Comparison of ENCODE assay signal across 8 cellular contexts in the genomic region with DNA sequence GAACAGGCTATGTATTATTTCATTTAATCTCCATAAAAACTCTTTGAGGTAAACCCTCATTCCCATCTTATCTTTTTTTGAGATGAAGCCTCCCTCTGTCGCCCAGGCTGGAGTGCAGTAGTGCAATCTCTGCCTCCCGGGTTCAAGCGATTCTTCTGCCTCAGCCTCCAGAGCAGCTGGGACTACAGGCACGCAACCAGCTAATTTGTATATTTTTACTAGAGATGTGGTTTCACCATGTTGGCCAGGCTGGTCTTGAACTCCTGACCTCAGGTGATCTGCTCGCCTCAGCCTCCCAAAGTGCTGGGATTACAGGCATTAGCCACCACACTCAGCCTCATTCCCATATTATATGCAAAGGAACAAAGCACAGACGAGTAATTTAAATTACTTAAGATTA. TPM values are rescaled to one million over a fixed set of nuclear protein-coding genes. Genes with fewer than 3 reads are reported as not detected.
A peak's percentile ranks its signal among the peaks of the same experiment; 100 is the strongest.
DNase-seq lines count a peak whose midpoint lies in the region; ATAC-seq, FAIRE-seq and TF ChIP-seq lines count a peak whose summit lies in the region.
"Not testable (repeated sequence)": the region's sequence is repeated elsewhere in the genome, so short reads cannot be mapped to it uniquely, and the experiment has no call there.

No MANE protein-coding gene starts in this region.

- H3K4me2 ChIP-seq in GM23338 (peak overlapping the region; percentile 87), OCI-LY1 (ENCODE audit: low read length) (peak overlapping the region; percentile 84), GM12878 (ENCODE audit: control insufficient read depth, insufficient read depth) (peak overlapping the region; percentile 89), mesenchymal stem cell (ENCODE audit: low read length, poor library complexity, severe bottlenecking) (peak overlapping the region; percentile 55)

- H3K36me3 ChIP-seq in GM23338 (ENCODE audit: insufficient read depth) (peaks cover 44% of the 10 kb centered on the region), OCI-LY1 (ENCODE audit: insufficient read depth, low read length) (peaks cover 51% of the 10 kb centered on the region), GM12878 (ENCODE audit: control insufficient read depth in 2 of 2, insufficient read depth in 2 of 2, low read length in 1 of 2) (peaks cover 13 to 21% of the 10 kb centered on the region in 2 experiments), esophagus squamous epithelium (peaks cover 0 to 47% (median 34%) of the 10 kb centered on the region in 3 donors), mesenchymal stem cell (ENCODE audit: control insufficient read depth in 1 of 2, insufficient read depth in 2 of 2, low read depth in 1 of 2, low read length in 2 of 2) (peaks cover 20 to 44% of the 10 kb centered on the region in 2 experiments), psoas muscle (ENCODE audit: insufficient read depth in 1 of 2, low read depth in 1 of 2) (peaks cover 15 to 45% of the 10 kb centered on the region in 2 donors)

- TF ChIP-seq EP300 in GM12878 (IDR thresholded peaks at IDR 0.05; ENCODE audit: borderline replicate concordance in 1 of 2, control insufficient read depth in 1 of 2, low read depth in 2 of 2, low read length in 2 of 2), result not testable (repeated sequence)

- H3K4me1 Mint-ChIP-seq in GM23338, result peaks cover 16% of the 10 kb centered on the region
- peaks cover 37% of the 10 kb centered on the region for H3K4me1 Mint-ChIP-seq in activated CD4-positive, alpha-beta memory T cell treated with anti-CD3 and anti-CD28 coated beads for 36 hours (ENCODE audit: low read depth)

- not testable (repeated sequence) for H2BK120ac ChIP-seq in mesenchymal stem cell (ENCODE audit: low read depth, low read length)

- H3K27ac Mint-ChIP-seq in GM23338, result peak overlapping the region; percentile 100
- H3K27ac Mint-ChIP-seq in activated CD4-positive, alpha-beta memory T cell treated with anti-CD3 and anti-CD28 coated beads for 36 hours, result peak overlapping the region; percentile 100

- not testable (repeated sequence) for TF ChIP-seq POLR2A in GM12878 (IDR thresholded peaks at IDR 0.05; ENCODE audit: low read depth, low read length); esophagus squamous epithelium (IDR thresholded peaks at IDR 0.05)

- H3K79me2 ChIP-seq in GM23338 (replicated peaks; ENCODE audit: insufficient read depth), result peaks cover 28% of the 10 kb centered on the region
- peaks cover 14% of the 10 kb centered on the region for H3K79me2 ChIP-seq in OCI-LY1 (ENCODE audit: insufficient read depth, low read length)
- H3K79me2 ChIP-seq in GM12878 (ENCODE audit: control insufficient read depth, insufficient read depth, low read length), result peaks cover 29% of the 10 kb centered on the region

- not testable (repeated sequence) for H2BK5ac ChIP-seq in mesenchymal stem cell (ENCODE audit: low read depth, low read length, poor library complexity, severe bottlenecking)

- not testable (repeated sequence) for ATAC-seq in GM23338, psoas muscle
- ATAC-seq in GM12878, result peak; percentile 6; the same call in 1 of the 3 replicates

- CTCF ChIA-PET in activated CD4-positive, alpha-beta memory T cell treated with anti-CD3 and anti-CD28 coated beads for 36 hours (lab: Charles Lee); GM12878 (lab: Yijun Ruan, JAX): not testable (repeated sequence)

- not testable (repeated sequence) for H3K27me3 ChIP-seq in GM23338 (ENCODE audit: insufficient read depth); OCI-LY1 (ENCODE audit: insufficient read depth, low read length); GM12878 (replicated peaks in 1 of 2; ENCODE audit: control insufficient read depth in 2 of 2, insufficient read depth in 2 of 2, low read length in 1 of 2); esophagus squamous epithelium; mesenchymal stem cell (ENCODE audit: control insufficient read depth in 1 of 2, insufficient read depth in 1 of 2, low read length in 2 of 2); psoas muscle (ENCODE audit: insufficient read depth in 3 of 3, low read length in 2 of 3)

- peaks cover 18% of the 10 kb centered on the region for H3K27me3 Mint-ChIP-seq in GM23338 (ENCODE audit: insufficient read depth, low read depth, poor library complexity)
- H3K27me3 Mint-ChIP-seq in activated CD4-positive, alpha-beta memory T cell treated with anti-CD3 and anti-CD28 coated beads for 36 hours, result not testable (repeated sequence)

- H3K9ac ChIP-seq in OCI-LY1 (ENCODE audit: low read length), result peak overlapping the region; percentile 82
- peak overlapping the region; percentile 95 for H3K9ac ChIP-seq in GM12878 (ENCODE audit: control insufficient read depth, insufficient read depth, low read length)
- peak overlapping the region; percentile 96 for H3K9ac ChIP-seq in mesenchymal stem cell (ENCODE audit: low read length)

- WGBS in GM12878 (ENCODE audit: insufficient coverage, insufficient replicate concordance, low lambda C conversion rate, missing lambda C conversion rate), result 0% methylated on average over 6 of the region's 6 CpGs
- WGBS in esophagus squamous epithelium, 2 donors, result 50 to 59% methylated on average over 6 of the region's 6 CpGs
- 86% methylated on average over 6 of the region's 6 CpGs for WGBS in mesenchymal stem cell
- WGBS in psoas muscle, 3 donors, result 78 to 88% (median 86%) methylated on average over 6 of the region's 6 CpGs

- H4K8ac ChIP-seq in mesenchymal stem cell (ENCODE audit: low read length), result not testable (repeated sequence)

- not testable (repeated sequence) for H3K9me3 ChIP-seq in OCI-LY1 (ENCODE audit: low read length); GM12878 (replicated peaks; ENCODE audit: control insufficient read depth, insufficient read depth, low read length); esophagus squamous epithelium; mesenchymal stem cell (ENCODE audit: control insufficient read depth, low read length); psoas muscle

- SMC1A ChIA-PET in GM12878 (lab: Charles Lee; ENCODE audit: uncharacterized antibody, unreplicated experiment), result interaction anchor here (1.0 kb wide), 1 partner anchor 21 kb away, joined by 3 read pairs; no protein-coding TSS in a partner anchor

- not testable (repeated sequence) for TF ChIP-seq RAD21 in GM12878 (IDR thresholded peaks at IDR 0.05; ENCODE audit: insufficient read depth, low read depth, low read length)

- not testable (repeated sequence) for H3K9me3 Mint-ChIP-seq in GM23338; activated CD4-positive, alpha-beta memory T cell treated with anti-CD3 and anti-CD28 coated beads for 36 hours

- H2BK15ac ChIP-seq in mesenchymal stem cell (ENCODE audit: low read depth, poor library complexity, severe bottlenecking), result not testable (repeated sequence)

- H2BK12ac ChIP-seq in mesenchymal stem cell (ENCODE audit: low read length in 2 of 2), result not testable (repeated sequence)

- not testable (repeated sequence) for H4K91ac ChIP-seq in mesenchymal stem cell (ENCODE audit: low read length)

- RAD21 ChIA-PET in GM12878 (lab: Charles Lee; ENCODE audit: unreplicated experiment), result not testable (repeated sequence)

- H3K4me1 ChIP-seq in GM23338 (ENCODE audit: insufficient read depth), result peaks cover 11% of the 10 kb centered on the region; the same call in 1 of the 2 replicates
- H3K4me1 ChIP-seq in OCI-LY1 (ENCODE audit: insufficient read depth, low read length, severe bottlenecking), result peaks cover 26% of the 10 kb centered on the region
- not testable (repeated sequence) for H3K4me1 ChIP-seq in GM12878 (ENCODE audit: control insufficient read depth, insufficient read depth, low read length); mesenchymal stem cell (ENCODE audit: control insufficient read depth, insufficient read depth, low read depth, low read length)
- H3K4me1 ChIP-seq in esophagus squamous epithelium, result peaks cover 4 to 30% (median 14%) of the 10 kb centered on the region in 3 donors
- H3K4me1 ChIP-seq in psoas muscle, result peaks cover 13% of the 10 kb centered on the region

- H3K4ac ChIP-seq in mesenchymal stem cell (ENCODE audit: low read depth in 1 of 2, low read length in 2 of 2), result not testable (repeated sequence)

- H2AFZ ChIP-seq in GM23338; OCI-LY1 (ENCODE audit: low read length); GM12878 (ENCODE audit: control insufficient read depth, low read depth, low read length); mesenchymal stem cell (ENCODE audit: low read depth, low read length): not testable (repeated sequence)

- H3K9me2 ChIP-seq in GM23338 (ENCODE audit: insufficient read depth); OCI-LY1 (ENCODE audit: low read depth, low read length): not testable (repeated sequence)

- peak overlapping the region; percentile 100 for H3K4me3 Mint-ChIP-seq in GM23338
- peak overlapping the region; percentile 100 for H3K4me3 Mint-ChIP-seq in activated CD4-positive, alpha-beta memory T cell treated with anti-CD3 and anti-CD28 coated beads for 36 hours

- H3K27ac ChIP-seq in GM23338 (ENCODE audit: low read depth), result peak overlapping the region; percentile 97
- H3K27ac ChIP-seq in OCI-LY1 (ENCODE audit: low read depth, low read length, poor library complexity, severe bottlenecking), result peak overlapping the region; percentile 82
- not testable (repeated sequence) for H3K27ac ChIP-seq in GM12878 (ENCODE audit: control insufficient read depth, insufficient read depth); mesenchymal stem cell (ENCODE audit: low read length, poor library complexity, severe bottlenecking); psoas muscle
- H3K27ac ChIP-seq in esophagus squamous epithelium, result peak overlapping the region in 2 of 4 donors; percentile 88 to 89

- peak overlapping the region; percentile 8 for H3K4me3 ChIP-seq in AG09309 (ENCODE audit: control insufficient read depth, low read depth, low read length)
- H3K4me3 ChIP-seq in GM23338, result peak overlapping the region; percentile 83
- peak overlapping the region; percentile 88 for H3K4me3 ChIP-seq in OCI-LY1 (ENCODE audit: low read depth, low read length, poor library complexity, severe bottlenecking)
- peak overlapping the region; percentile 95 for H3K4me3 ChIP-seq in GM12878
- H3K4me3 ChIP-seq in esophagus squamous epithelium, result peak overlapping the region; percentile 62 to 79 (median 70)
- H3K4me3 ChIP-seq in mesenchymal stem cell (ENCODE audit: insufficient read depth in 1 of 2, low read depth in 1 of 2, low read length in 2 of 2), result peak overlapping the region in 1 of 2 experiments; percentile 83
- H3K4me3 ChIP-seq in psoas muscle, result peak overlapping the region; percentile 79

- H3K18ac ChIP-seq in mesenchymal stem cell (ENCODE audit: low read depth in 1 of 2, low read length in 2 of 2), result not testable (repeated sequence)

- H3F3A ChIP-seq in GM23338 (replicated peaks; ENCODE audit: low read depth), result peaks cover 56% of the 10 kb centered on the region
- not testable (repeated sequence) for H3F3A ChIP-seq in OCI-LY1 (ENCODE audit: insufficient read depth, low read length)

- in situ Hi-C loops in GM12878 (cut with MboI), result not testable (repeated sequence)

- not testable (repeated sequence) for BruUV-seq in GM12878 (replicated peaks; lab: Mats Ljungman, UMichigan)

- not testable (repeated sequence) for H3K79me1 ChIP-seq in mesenchymal stem cell (replicated peaks; ENCODE audit: low read length, poor library complexity, severe bottlenecking)

- H3K23ac ChIP-seq in mesenchymal stem cell (ENCODE audit: low read length in 2 of 2), result not testable (repeated sequence)

- H2AK5ac ChIP-seq in mesenchymal stem cell (ENCODE audit: low read length, severe bottlenecking), result not testable (repeated sequence)

- not testable (repeated sequence) for DNase-seq in AG09309 (ENCODE audit: low read depth); GM23338 (ENCODE audit: low spot score); activated CD4-positive, alpha-beta memory T cell treated with anti-CD3 and anti-CD28 coated beads for 36 hours; GM12878 (ENCODE audit: low read depth, low spot score); esophagus squamous epithelium (lab: John Stamatoyannopoulos, UW); mesenchymal stem cell; psoas muscle

- POLR2A ChIA-PET in activated CD4-positive, alpha-beta memory T cell treated with anti-CD3 and anti-CD28 coated beads for 36 hours (lab: Charles Lee), result not testable (repeated sequence)
- POLR2A ChIA-PET in GM12878 (lab: Charles Lee), result interaction anchor here (0.6 kb wide), 1 partner anchor 1093 kb away, joined by 5 read pairs; no protein-coding TSS in a partner anchor

- intact Hi-C loops in activated CD4-positive, alpha-beta memory T cell treated with anti-CD3 and anti-CD28 coated beads for 36 hours (cut with micrococcal nuclease), result loop anchor here (2.0 to 5.0 kb wide), 3 partner anchors 209 to 460 kb away; a partner anchor contains a TSS
- intact Hi-C loops in GM12878 (cut with micrococcal nuclease; ENCODE audit: unreplicated experiment); esophagus squamous epithelium (cut with DNase I); psoas muscle (cut with DNase I): not testable (repeated sequence)

- TF ChIP-seq CTCF in AG09309 (IDR thresholded peaks at IDR 0.05; ENCODE audit: control insufficient read depth, insufficient read depth, low read depth, low read length, missing control alignments); GM23338 (conservative IDR thresholded peaks at IDR 0.05; ENCODE audit: low read depth in 2 of 2); OCI-LY1 (IDR thresholded peaks at IDR 0.05; ENCODE audit: low read length); GM12878 (IDR thresholded peaks at IDR 0.05 in 2 of 3, conservative IDR thresholded peaks at IDR 0.05 in 1 of 3; ENCODE audit: control insufficient read depth in 2 of 3, extremely low read depth in 1 of 3, insufficient read depth in 1 of 3, low read depth in 3 of 3, low read length in 3 of 3); esophagus squamous epithelium (IDR thresholded peaks at IDR 0.05); psoas muscle (IDR thresholded peaks at IDR 0.05): not testable (repeated sequence)

- peaks cover 64% of the 10 kb centered on the region for H3K36me3 Mint-ChIP-seq in GM23338 (ENCODE audit: low read depth)
- peaks cover 55% of the 10 kb centered on the region for H3K36me3 Mint-ChIP-seq in activated CD4-positive, alpha-beta memory T cell treated with anti-CD3 and anti-CD28 coated beads for 36 hours

- not testable (repeated sequence) for FAIRE-seq in GM12878 (lab: Jason Lieb, UNC)

- H4K20me1 ChIP-seq in GM23338 (replicated peaks; ENCODE audit: insufficient read depth), result peaks cover 38% of the 10 kb centered on the region
- not testable (repeated sequence) for H4K20me1 ChIP-seq in OCI-LY1 (ENCODE audit: insufficient read depth, low read length); GM12878 (ENCODE audit: control insufficient read depth, insufficient read depth)

- H3K14ac ChIP-seq in mesenchymal stem cell (ENCODE audit: low read length in 2 of 2), result not testable (repeated sequence)

RNA-seq across cellular contexts. Expression of a gene that starts 1.7 kb away (rescaled TPM):
- 1,413 and 1,678 TPM in 2 replicates for total RNA-seq in GM23338 (2014; rRNA removed; shearing (Covaris generic))
- 1,712 and 1,715 TPM in 2 replicates for polyA plus RNA-seq in GM23338 (2016; fragmentation: Nextera tagmentation; extraction: Ambion mirVana)
- 1,000 to 10,000 TPM; 1,833 TPM for total RNA-seq in activated CD4-positive, alpha-beta memory T cell treated with anti-CD3 and anti-CD28 coated beads for 36 hours
- total RNA-seq in GM12878 (2013; cell fraction: nucleolus; rRNA removed), result 391 and 401 TPM in 2 replicates
- 2,056 and 2,150 TPM in 2 replicates for total RNA-seq in GM12878 (2014; rRNA removed)
- 3,315 and 3,434 TPM in 2 replicates for total RNA-seq in GM12878 (2014; rRNA removed; fragmentation: Illumina TruSeq; extraction: Trizol)
- 2,327 and 2,384 TPM in 2 replicates for total RNA-seq in GM12878 (2021)
- polyA plus RNA-seq in GM12878 (2011; ENCODE audit: low read depth), result 3,955 TPM
- polyA plus RNA-seq in GM12878 (2011; rRNA removed), result 2,686 and 3,119 TPM in 2 replicates
- 1,825 and 1,843 TPM in 2 replicates for polyA plus RNA-seq in GM12878 (2011; cell fraction: cytosol; rRNA removed)
- 658 and 690 TPM in 2 replicates for polyA plus RNA-seq in GM12878 (2011; cell fraction: nucleus; rRNA removed)
- 3,096 and 3,407 TPM in 2 replicates for polyA plus RNA-seq in GM12878 (2012)
- 3,690 and 4,950 TPM in 2 replicates for polyA plus RNA-seq in GM12878 (2014; fragmentation: Illumina TruSeq; extraction: Trizol)
- polyA plus RNA-seq in GM12878 (2014; fragmentation: Nextera tagmentation; extraction: Ambion mirVana), result 1,000 to 10,000 TPM; 1,828 to 2,204 TPM
- polyA plus RNA-seq in GM12878 (2014; rRNA removed), result 2,258 and 2,542 TPM in 2 replicates
- 100 to 1,000 TPM; 801 to 823 TPM for polyA plus RNA-seq in GM12878 (2016; fragmentation: Nextera tagmentation; extraction: Ambion mirVana)
- 401 and 520 TPM in 2 replicates for polyA minus RNA-seq in GM12878 (2011; rRNA and poly(A)+ RNA removed)
- polyA minus RNA-seq in GM12878 (2011; cell fraction: cytosol; rRNA and poly(A)+ RNA removed), result 251 and 289 TPM in 2 replicates
- 118 and 169 TPM in 2 replicates for polyA minus RNA-seq in GM12878 (2011; cell fraction: nucleus; rRNA and poly(A)+ RNA removed)
- total RNA-seq in esophagus squamous epithelium, result 1,000 to 10,000 TPM; 1,154 to 2,029 (median 1,623) TPM
- 2,349 TPM for polyA plus RNA-seq in mesenchymal stem cell (2013, experiment 1 of 2)
- polyA plus RNA-seq in mesenchymal stem cell (2013, experiment 2 of 2), result 2,262 TPM
- total RNA-seq in psoas muscle, result 100 to 1,000 TPM; 743 to 889 (median 828) TPM
- polyA plus RNA-seq in psoas muscle, result 1,000 to 10,000 TPM; 1,575 to 1,983 (median 1,717) TPM

RNA-seq across cellular contexts. Expression of a gene that starts 11.1 kb away (rescaled TPM):
- total RNA-seq in GM23338 (2014; rRNA removed; shearing (Covaris generic)), result 90.0 and 94.7 TPM in 2 replicates
- polyA plus RNA-seq in GM23338 (2016; fragmentation: Nextera tagmentation; extraction: Ambion mirVana) (71.9 and 87.0 TPM in 2 replicates), GM12878 (2011; rRNA removed) (64.5 and 101 TPM in 2 replicates), GM12878 (2014; fragmentation: Illumina TruSeq; extraction: Trizol) (56.6 and 62.8 TPM in 2 replicates), GM12878 (2014; fragmentation: Nextera tagmentation; extraction: Ambion mirVana) (10 to 100 TPM; 14.6 to 23.2 TPM), GM12878 (2014; rRNA removed) (31.8 and 35.1 TPM in 2 replicates), GM12878 (2016; fragmentation: Nextera tagmentation; extraction: Ambion mirVana) (10 to 100 TPM; 60.6 to 68.2 TPM), psoas muscle (100 to 1,000 TPM in 1 of 3 donors, 10 to 100 TPM in 2; 43.8 to 138 (median 46.2) TPM)
- 100 to 1,000 TPM; 137 to 145 TPM for total RNA-seq in activated CD4-positive, alpha-beta memory T cell treated with anti-CD3 and anti-CD28 coated beads for 36 hours
- total RNA-seq in GM12878 (2013; cell fraction: nucleolus; rRNA removed), result 33.7 and 35.2 TPM in 2 replicates
- total RNA-seq in GM12878 (2014; rRNA removed) (43.7 and 49.9 TPM in 2 replicates), GM12878 (2014; rRNA removed; fragmentation: Illumina TruSeq; extraction: Trizol) (68.8 and 70.0 TPM in 2 replicates), GM12878 (2021) (84.9 and 85.2 TPM in 2 replicates), esophagus squamous epithelium (10 to 100 TPM; 29.0 to 82.0 (median 57.5) TPM), psoas muscle (100 to 1,000 TPM; 172 to 192 (median 185) TPM)
- polyA plus RNA-seq in GM12878 (2011; ENCODE audit: low read depth), result 15.9 TPM
- 43.2 and 45.9 TPM in 2 replicates for polyA plus RNA-seq in GM12878 (2011; cell fraction: cytosol; rRNA removed)
- 19.4 and 26.1 TPM in 2 replicates for polyA plus RNA-seq in GM12878 (2011; cell fraction: nucleus; rRNA removed)
- 23.9 and 28.6 TPM in 2 replicates for polyA plus RNA-seq in GM12878 (2012)
- 93.5 and 95.2 TPM in 2 replicates for polyA minus RNA-seq in GM12878 (2011; rRNA and poly(A)+ RNA removed)
- 36.6 and 48.3 TPM in 2 replicates for polyA minus RNA-seq in GM12878 (2011; cell fraction: cytosol; rRNA and poly(A)+ RNA removed)
- 8.7 and 15.7 TPM in 2 replicates for polyA minus RNA-seq in GM12878 (2011; cell fraction: nucleus; rRNA and poly(A)+ RNA removed)
- polyA plus RNA-seq in mesenchymal stem cell (2013, experiment 1 of 2), result 80.9 TPM
- 80.2 TPM for polyA plus RNA-seq in mesenchymal stem cell (2013, experiment 2 of 2)

RNA-seq across cellular contexts. Expression of a gene that starts 25.5 kb away (rescaled TPM):
- total RNA-seq in GM23338 (2014; rRNA removed; shearing (Covaris generic)), result 29.9 and 36.9 TPM in 2 replicates
- polyA plus RNA-seq in GM23338 (2016; fragmentation: Nextera tagmentation; extraction: Ambion mirVana) (21.7 and 25.7 TPM in 2 replicates), GM12878 (2011; rRNA removed) (10.6 and 11.9 TPM in 2 replicates), GM12878 (2014; fragmentation: Illumina TruSeq; extraction: Trizol) (18.4 and 20.0 TPM in 2 replicates), GM12878 (2014; fragmentation: Nextera tagmentation; extraction: Ambion mirVana) (10 to 100 TPM in 1 of 2 experiments, 1 to 10 TPM in 1; 5.8 to 17.1 TPM), GM12878 (2014; rRNA removed) (27.2 and 27.7 TPM in 2 replicates), GM12878 (2016; fragmentation: Nextera tagmentation; extraction: Ambion mirVana) (10 to 100 TPM; 17.4 to 18.3 TPM), psoas muscle (10 to 100 TPM in 1 of 3 donors, 1 to 10 TPM in 2; 2.1 to 12.0 (median 5.0) TPM)
- 10 to 100 TPM; 24.0 to 24.4 TPM for total RNA-seq in activated CD4-positive, alpha-beta memory T cell treated with anti-CD3 and anti-CD28 coated beads for 36 hours
- 225 and 244 TPM in 2 replicates for total RNA-seq in GM12878 (2013; cell fraction: nucleolus; rRNA removed)
- total RNA-seq in GM12878 (2014; rRNA removed) (20.1 and 20.4 TPM in 2 replicates), GM12878 (2014; rRNA removed; fragmentation: Illumina TruSeq; extraction: Trizol) (17.5 and 19.1 TPM in 2 replicates), GM12878 (2021) (39.9 and 43.9 TPM in 2 replicates), esophagus squamous epithelium (10 to 100 TPM; 15.4 to 53.4 (median 33.4) TPM), psoas muscle (10 to 100 TPM; 14.6 to 22.8 (median 18.4) TPM)
- 8.5 TPM for polyA plus RNA-seq in GM12878 (2011; ENCODE audit: low read depth)
- polyA plus RNA-seq in GM12878 (2011; cell fraction: cytosol; rRNA removed), result 8.4 and 9.0 TPM in 2 replicates
- 52.4 and 62.5 TPM in 2 replicates for polyA plus RNA-seq in GM12878 (2011; cell fraction: nucleus; rRNA removed)
- 21.1 and 23.8 TPM in 2 replicates for polyA plus RNA-seq in GM12878 (2012)
- 52.5 and 59.6 TPM in 2 replicates for polyA minus RNA-seq in GM12878 (2011; rRNA and poly(A)+ RNA removed)
- polyA minus RNA-seq in GM12878 (2011; cell fraction: cytosol; rRNA and poly(A)+ RNA removed), result 15.4 and 17.7 TPM in 2 replicates
- 56.3 and 84.3 TPM in 2 replicates for polyA minus RNA-seq in GM12878 (2011; cell fraction: nucleus; rRNA and poly(A)+ RNA removed)
- 8.6 TPM for polyA plus RNA-seq in mesenchymal stem cell (2013, experiment 1 of 2)
- polyA plus RNA-seq in mesenchymal stem cell (2013, experiment 2 of 2), result 7.3 TPM
